Comparison of ENCODE assay signal across 1 cellular context in the genomic region with DNA sequence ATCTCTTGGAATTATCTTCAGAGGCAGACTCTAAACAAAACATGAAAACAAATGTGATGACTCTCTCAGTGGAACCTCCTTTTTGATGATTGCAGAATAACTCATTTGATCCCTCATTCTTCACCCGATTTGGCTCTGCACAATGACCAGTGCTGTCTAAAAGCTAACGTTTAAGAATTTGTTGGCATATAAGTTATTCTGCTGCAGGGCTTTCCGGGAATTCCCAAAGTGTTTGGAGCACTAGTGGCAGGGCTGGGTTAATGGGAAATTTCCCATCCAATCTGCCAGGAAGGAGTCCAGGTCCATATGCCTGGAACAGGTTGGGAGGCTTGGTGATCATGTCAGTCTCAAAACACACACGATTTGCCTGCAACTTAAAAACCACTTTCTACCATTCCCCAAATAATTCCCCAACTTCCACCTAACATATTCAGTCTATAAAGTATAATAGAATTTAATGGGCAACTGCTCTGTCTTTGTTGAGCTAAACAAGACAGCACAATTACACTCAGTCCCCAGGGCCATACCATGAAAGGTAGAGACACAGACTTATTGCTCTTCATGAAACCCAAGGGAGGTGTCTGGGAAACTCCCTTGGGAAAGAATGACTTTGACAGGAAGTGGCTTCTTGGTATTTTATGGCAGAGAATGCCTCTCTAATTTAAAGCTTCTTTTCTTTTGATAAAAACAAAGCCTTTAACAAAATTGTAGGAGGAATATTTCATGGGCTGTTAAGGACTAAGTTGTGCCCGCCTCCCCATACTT.
TF ChIP-seq lines count a peak whose summit lies in the region.

No MANE protein-coding gene starts in this region.

TF ChIP-seq in WTC11, 78 proteins besides CTCF, POLR2A, EP300 and RAD21 (continued from another document):
- TF ChIP-seq MXD4 (CRISPR knock-in tag; IDR thresholded peaks at IDR 0.05; ENCODE audit: borderline replicate concordance), result no peak
